1 cellular context compared by ENCODE assay signal in the genomic region with DNA sequence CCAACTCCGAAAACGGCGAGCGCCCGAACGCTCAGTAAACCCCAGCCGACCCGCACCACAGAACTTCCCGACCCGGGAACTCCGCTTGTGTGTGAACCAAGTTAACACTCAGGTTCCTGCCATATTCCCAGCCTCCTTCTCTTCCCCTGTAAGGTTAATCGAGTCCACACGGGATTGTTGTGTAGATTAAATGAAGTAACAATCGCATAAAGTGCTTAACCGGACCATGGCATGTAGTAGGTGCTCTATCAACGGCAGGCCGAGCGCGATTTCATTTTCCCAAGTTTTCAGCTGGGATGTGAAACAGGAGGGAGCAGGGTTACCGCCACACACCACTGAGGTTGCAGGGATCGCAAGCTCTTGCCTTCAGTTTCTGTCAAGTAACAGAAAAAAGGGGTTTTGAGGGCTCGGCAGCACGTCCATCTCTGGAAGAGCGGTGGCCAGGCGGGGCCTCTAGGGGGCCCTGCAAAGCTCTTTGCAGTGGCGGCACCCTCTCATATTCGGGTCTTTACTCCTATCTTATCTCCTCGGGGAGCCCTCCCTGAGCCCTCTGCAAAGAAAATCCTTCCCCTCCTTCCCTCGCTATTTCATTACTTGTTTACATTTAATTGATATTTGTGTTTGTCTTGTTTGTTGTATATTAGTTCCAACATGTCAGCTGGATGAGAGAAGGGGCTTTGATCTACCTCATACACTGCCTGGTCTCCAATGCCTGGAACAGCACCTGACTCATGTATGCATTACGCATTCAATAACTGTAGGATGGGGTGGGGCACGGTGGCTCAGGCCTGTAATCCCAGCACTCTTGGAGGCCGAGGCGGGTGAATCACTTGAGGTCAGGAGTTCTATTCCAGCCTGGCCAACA.
A peak's percentile ranks its signal among the peaks of the same experiment; 100 is the strongest.
TF ChIP-seq lines count a peak whose summit lies in the region.

No MANE protein-coding gene starts in this region.

TF ChIP-seq in HEK293, 187 proteins besides CTCF, POLR2A, EP300 and RAD21 (continued from another document and continues in another):
- TF ChIP-seq, protein P1, sequence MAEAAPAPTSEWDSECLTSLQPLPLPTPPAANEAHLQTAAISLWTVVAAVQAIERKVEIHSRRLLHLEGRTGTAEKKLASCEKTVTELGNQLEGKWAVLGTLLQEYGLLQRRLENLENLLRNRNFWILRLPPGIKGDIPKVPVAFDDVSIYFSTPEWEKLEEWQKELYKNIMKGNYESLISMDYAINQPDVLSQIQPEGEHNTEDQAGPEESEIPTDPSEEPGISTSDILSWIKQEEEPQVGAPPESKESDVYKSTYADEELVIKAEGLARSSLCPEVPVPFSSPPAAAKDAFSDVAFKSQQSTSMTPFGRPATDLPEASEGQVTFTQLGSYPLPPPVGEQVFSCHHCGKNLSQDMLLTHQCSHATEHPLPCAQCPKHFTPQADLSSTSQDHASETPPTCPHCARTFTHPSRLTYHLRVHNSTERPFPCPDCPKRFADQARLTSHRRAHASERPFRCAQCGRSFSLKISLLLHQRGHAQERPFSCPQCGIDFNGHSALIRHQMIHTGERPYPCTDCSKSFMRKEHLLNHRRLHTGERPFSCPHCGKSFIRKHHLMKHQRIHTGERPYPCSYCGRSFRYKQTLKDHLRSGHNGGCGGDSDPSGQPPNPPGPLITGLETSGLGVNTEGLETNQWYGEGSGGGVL (tag by site-specific recombination; IDR thresholded peaks at IDR 0.05), result no peak
- TF ChIP-seq TCF7L2 (IDR thresholded peaks at IDR 0.05; ENCODE audit: borderline replicate concordance, low read depth, low read length) (peak; percentile 40; the same call in 1 of the 2 replicates), ZNF501 (tag by site-specific recombination; IDR thresholded peaks at IDR 0.05) (peak; percentile 43; the same call in 1 of the 2 replicates), ZSCAN18 (tag by site-specific recombination; IDR thresholded peaks at IDR 0.05) (no peak), ZNF488 (tag by site-specific recombination; IDR thresholded peaks at IDR 0.05) (no peak), ZNF529 (tag by site-specific recombination; IDR thresholded peaks at IDR 0.05; ENCODE audit: insufficient replicate concordance) (no peak), ZBTB1 (tag by site-specific recombination; IDR thresholded peaks at IDR 0.05) (no peak), ZBTB17 (tag by site-specific recombination; IDR thresholded peaks at IDR 0.05) (peak; percentile 69), GLIS2 (tag by site-specific recombination; IDR thresholded peaks at IDR 0.05) (0 out of 2 replicates have a peak, but pooled peaks have one; percentile 21), ZNF596 (tag by site-specific recombination; IDR thresholded peaks at IDR 0.05) (no peak), ZNF792 (tag by site-specific recombination; IDR thresholded peaks at IDR 0.05) (no peak), ZNF354C (tag by site-specific recombination; IDR thresholded peaks at IDR 0.05; ENCODE audit: borderline replicate concordance, low read depth) (no peak), ZBTB21 (tag by site-specific recombination; IDR thresholded peaks at IDR 0.05) (no peak), ZSCAN30 (tag by site-specific recombination; IDR thresholded peaks at IDR 0.05) (no peak), ZNF335 (tag by site-specific recombination; conservative IDR thresholded peaks at IDR 0.05) (peak; percentile 83), ZBTB48 (tag by site-specific recombination; IDR thresholded peaks at IDR 0.05) (0 out of 2 replicates have a peak, but pooled peaks have one; percentile 10), ZNF626 (tag by site-specific recombination; IDR thresholded peaks at IDR 0.05) (no peak), ZNF664 (tag by site-specific recombination; IDR thresholded peaks at IDR 0.05) (peak; percentile 91), ZNF366 (tag by site-specific recombination; conservative IDR thresholded peaks at IDR 0.05) (no peak), TSHZ1 (tag by site-specific recombination; IDR thresholded peaks at IDR 0.05; ENCODE audit: borderline replicate concordance) (no peak), MZF1 (tag by site-specific recombination; IDR thresholded peaks at IDR 0.05; ENCODE audit: borderline replicate concordance) (no peak), KLF1 (tag by site-specific recombination; IDR thresholded peaks at IDR 0.05) (peak; percentile 47; the same call in 1 of the 2 replicates), ZNF600 (tag by site-specific recombination; IDR thresholded peaks at IDR 0.05) (no peak), ZNF341 (tag by site-specific recombination; IDR thresholded peaks at IDR 0.05; ENCODE audit: low read depth) (peak; percentile 86), ZSCAN5A (tag by site-specific recombination; IDR thresholded peaks at IDR 0.05) (no peak), ZNF830 (tag by site-specific recombination; IDR thresholded peaks at IDR 0.05; ENCODE audit: low read depth) (no peak)
- TF ChIP-seq, protein P2, sequence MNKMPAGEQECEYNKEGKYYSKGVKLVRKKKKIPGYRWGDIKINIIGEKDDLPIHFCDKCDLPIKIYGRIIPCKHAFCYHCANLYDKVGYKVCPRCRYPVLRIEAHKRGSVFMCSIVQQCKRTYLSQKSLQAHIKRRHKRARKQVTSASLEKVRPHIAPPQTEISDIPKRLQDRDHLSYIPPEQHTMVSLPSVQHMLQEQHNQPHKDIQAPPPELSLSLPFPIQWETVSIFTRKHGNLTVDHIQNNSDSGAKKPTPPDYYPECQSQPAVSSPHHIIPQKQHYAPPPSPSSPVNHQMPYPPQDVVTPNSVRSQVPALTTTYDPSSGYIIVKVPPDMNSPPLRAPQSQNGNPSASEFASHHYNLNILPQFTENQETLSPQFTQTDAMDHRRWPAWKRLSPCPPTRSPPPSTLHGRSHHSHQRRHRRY (tag by site-specific recombination; IDR thresholded peaks at IDR 0.05), result no peak
- TF ChIP-seq, protein P3, sequence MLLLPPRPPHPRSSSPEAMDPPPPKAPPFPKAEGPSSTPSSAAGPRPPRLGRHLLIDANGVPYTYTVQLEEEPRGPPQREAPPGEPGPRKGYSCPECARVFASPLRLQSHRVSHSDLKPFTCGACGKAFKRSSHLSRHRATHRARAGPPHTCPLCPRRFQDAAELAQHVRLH (tag by site-specific recombination; IDR thresholded peaks at IDR 0.05), result no peak
- TF ChIP-seq, protein P4, sequence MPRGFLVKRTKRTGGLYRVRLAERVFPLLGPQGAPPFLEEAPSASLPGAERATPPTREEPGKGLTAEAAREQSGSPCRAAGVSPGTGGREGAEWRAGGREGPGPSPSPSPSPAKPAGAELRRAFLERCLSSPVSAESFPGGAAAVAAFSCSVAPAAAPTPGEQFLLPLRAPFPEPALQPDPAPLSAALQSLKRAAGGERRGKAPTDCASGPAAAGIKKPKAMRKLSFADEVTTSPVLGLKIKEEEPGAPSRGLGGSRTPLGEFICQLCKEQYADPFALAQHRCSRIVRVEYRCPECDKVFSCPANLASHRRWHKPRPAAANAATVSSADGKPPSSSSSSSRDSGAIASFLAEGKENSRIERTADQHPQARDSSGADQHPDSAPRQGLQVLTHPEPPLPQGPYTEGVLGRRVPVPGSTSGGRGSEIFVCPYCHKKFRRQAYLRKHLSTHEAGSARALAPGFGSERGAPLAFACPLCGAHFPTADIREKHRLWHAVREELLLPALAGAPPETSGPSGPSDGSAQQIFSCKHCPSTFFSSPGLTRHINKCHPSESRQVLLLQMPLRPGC (tag by site-specific recombination; IDR thresholded peaks at IDR 0.05), result no peak
- TF ChIP-seq, protein P5, sequence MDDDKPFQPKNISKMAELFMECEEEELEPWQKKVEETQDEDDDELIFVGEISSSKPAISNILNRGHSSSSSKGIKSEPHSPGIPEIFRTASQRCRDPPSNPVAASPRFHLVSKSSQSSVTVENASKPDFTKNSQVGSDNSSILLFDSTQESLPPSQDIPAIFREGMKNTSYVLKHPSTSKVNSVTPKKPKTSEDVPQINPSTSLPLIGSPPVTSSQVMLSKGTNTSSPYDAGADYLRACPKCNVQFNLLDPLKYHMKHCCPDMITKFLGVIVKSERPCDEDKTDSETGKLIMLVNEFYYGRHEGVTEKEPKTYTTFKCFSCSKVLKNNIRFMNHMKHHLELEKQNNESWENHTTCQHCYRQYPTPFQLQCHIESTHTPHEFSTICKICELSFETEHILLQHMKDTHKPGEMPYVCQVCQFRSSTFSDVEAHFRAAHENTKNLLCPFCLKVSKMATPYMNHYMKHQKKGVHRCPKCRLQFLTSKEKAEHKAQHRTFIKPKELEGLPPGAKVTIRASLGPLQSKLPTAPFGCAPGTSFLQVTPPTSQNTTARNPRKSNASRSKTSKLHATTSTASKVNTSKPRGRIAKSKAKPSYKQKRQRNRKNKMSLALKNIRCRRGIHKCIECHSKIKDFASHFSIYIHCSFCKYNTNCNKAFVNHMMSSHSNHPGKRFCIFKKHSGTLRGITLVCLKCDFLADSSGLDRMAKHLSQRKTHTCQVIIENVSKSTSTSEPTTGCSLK (tag by site-specific recombination; IDR thresholded peaks at IDR 0.05), result no peak
- TF ChIP-seq, protein P6, sequence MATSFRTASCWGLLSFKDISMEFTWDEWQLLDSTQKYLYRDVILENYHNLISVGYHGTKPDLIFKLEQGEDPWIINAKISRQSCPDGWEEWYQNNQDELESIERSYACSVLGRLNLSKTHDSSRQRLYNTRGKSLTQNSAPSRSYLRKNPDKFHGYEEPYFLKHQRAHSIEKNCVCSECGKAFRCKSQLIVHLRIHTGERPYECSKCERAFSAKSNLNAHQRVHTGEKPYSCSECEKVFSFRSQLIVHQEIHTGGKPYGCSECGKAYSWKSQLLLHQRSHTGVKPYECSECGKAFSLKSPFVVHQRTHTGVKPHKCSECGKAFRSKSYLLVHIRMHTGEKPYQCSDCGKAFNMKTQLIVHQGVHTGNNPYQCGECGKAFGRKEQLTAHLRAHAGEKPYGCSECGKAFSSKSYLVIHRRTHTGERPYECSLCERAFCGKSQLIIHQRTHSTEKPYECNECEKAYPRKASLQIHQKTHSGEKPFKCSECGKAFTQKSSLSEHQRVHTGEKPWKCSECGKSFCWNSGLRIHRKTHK (tag by site-specific recombination; IDR thresholded peaks at IDR 0.05), result no peak
